ENCODE assay signal across 26 cellular contexts in the genomic region with DNA sequence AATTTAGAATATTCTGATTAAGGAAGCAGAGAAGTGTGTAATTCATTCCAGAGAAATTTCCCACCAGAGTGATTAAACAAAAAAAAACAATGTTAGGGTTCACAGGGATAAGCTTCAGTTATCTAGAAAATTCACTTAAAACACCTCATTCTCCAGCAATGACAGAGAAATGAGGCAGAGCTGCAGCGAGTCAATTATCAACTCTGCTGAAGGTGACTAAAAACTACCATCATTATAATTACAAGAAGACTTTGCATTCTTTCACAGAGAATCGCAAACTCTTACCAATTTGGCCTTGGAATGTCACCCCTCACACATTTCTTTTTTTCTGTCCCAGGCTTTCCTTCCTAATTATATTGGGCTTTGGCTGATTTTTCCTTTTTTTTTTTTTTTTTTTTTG.
"Had no signal": no experiment of that assay in that cellular context is flagged by ENCODE, and none has a peak within 500 bp of the region (broad histone marks: within the 10 kb centered on the region; RNA-seq: fewer than 3 reads in every experiment).

No MANE protein-coding gene starts in this region.

- H3K9me3 ChIP-seq: left ventricle myocardium inferior, neutrophil, psoas muscle, right atrium auricular region, right lobe of liver, tibial nerve, upper lobe of left lung, vagina had no signal

- H3K4me1 ChIP-seq: parathyroid adenoma, psoas muscle, right lobe of liver had no signal

- H3K27ac ChIP-seq: left ventricle myocardium inferior, neural progenitor cell, neutrophil, parathyroid adenoma, psoas muscle, right atrium auricular region, right lobe of liver, tibial nerve, upper lobe of left lung, vagina had no signal

- H3K4me2 ChIP-seq: neural progenitor cell, smooth muscle cell had no signal

- H2AFZ ChIP-seq: neural progenitor cell, parathyroid adenoma had no signal

- H3K4me3 ChIP-seq: left ventricle myocardium inferior, lung, neural progenitor cell, psoas muscle, right atrium auricular region, right lobe of liver, smooth muscle cell, tibial nerve, upper lobe of left lung, vagina had no signal

- DNase-seq: hypothalamus; immature natural killer cell; islet precursor cell; left ventricle myocardium inferior; mesendoderm; naive B cell; natural killer cell; nephron progenitor cell; occipital lobe; psoas muscle; right lobe of liver; stimulated activated CD4-positive, alpha-beta T cell treated with anti-CD3 and anti-CD28 coated beads, Interleukin-1b, Interleukin-23, amount 100 ng/mL, for 48 hours; stimulated activated CD4-positive, alpha-beta T cell treated with anti-CD3 and anti-CD28 coated beads, Interleukin-2, amount 100 ng/mL, for 48 hours; stimulated activated CD4-positive, alpha-beta T cell treated with anti-CD3 and anti-CD28 coated beads, Interleukin-4, amount 100 ng/mL, for 4 hours; stimulated activated CD8-positive, alpha-beta memory T cell treated with anti-CD3 and anti-CD28 coated beads, Interleukin-4, amount 100 ng/mL, for 48 hours; stimulated activated naive CD4-positive, alpha-beta T cell treated with Interleukin-2 at 50 U/mL for 16 hours; stimulated activated naive CD8-positive, alpha-beta T cell treated with anti-CD3 and anti-CD28 coated beads, Interleukin-15, amount 100 ng/mL, for 72 hours; upper lobe of left lung had no signal

- H3K9ac ChIP-seq: neural progenitor cell, parathyroid adenoma had no signal

- H3K36me3 ChIP-seq: left ventricle myocardium inferior, neural progenitor cell, neutrophil, right atrium auricular region, right lobe of liver, tibial nerve, upper lobe of left lung, vagina had no signal

- H3K79me2 ChIP-seq: parathyroid adenoma had no signal

- H3K27me3 ChIP-seq: vagina had no signal
